ENCODE assay signal across 20 cellular contexts in the genomic region with DNA sequence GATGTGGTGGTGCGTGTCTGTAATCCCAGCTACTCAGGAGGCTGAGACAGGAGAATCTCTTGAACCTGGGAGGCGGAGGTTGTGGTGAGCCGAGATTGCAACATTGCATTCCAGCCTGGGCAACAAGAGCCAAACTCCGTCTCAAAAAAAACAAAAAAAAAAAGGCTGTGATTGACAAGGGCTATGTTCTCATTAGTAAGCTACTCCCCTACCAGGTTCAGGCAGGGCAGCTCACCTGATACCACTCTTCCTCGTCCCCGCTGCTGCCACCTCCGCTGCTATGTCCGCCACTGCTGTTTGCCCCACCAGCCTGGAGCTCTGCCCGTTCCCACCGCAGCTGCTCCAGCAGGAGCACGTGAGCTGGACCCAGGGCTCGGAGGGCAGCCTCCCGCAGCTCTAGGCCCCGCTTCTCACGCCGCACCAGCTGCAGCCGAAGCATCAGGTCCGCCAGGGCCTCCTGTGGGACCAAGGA. TPM values are rescaled to one million over a fixed set of nuclear protein-coding genes. Genes with fewer than 3 reads are reported as not detected.
DNase-seq lines count a peak whose midpoint lies in the region; ATAC-seq and TF ChIP-seq lines count a peak whose summit lies in the region.
"Had no signal": no experiment of that assay in that cellular context is flagged by ENCODE, and none has a peak within 500 bp of the region (broad histone marks: within the 10 kb centered on the region; RNA-seq: fewer than 3 reads in every experiment).

No MANE protein-coding gene starts in this region.

- intact Hi-C loops in MCF 10A (cut with micrococcal nuclease), result no loop called here
- intact Hi-C loops in breast epithelium (cut with DNase I; ENCODE audit: low total_unique reads), result no loop called here
- intact Hi-C loops in PC-9 (cut with micrococcal nuclease; ENCODE audit: unreplicated experiment), result no loop called here

- TF ChIP-seq CTCF in MCF 10A (IDR thresholded peaks at IDR 0.05; ENCODE audit: unreplicated experiment) (no peak), breast epithelium (IDR thresholded peaks at IDR 0.05) (no peak), PC-9 (conservative IDR thresholded peaks at IDR 0.05) (no peak)

- no peak overlapping the region for H3K27ac Mint-ChIP-seq in MCF 10A (ENCODE audit: low read depth, unreplicated experiment)
- no peak overlapping the region for H3K27ac Mint-ChIP-seq in activated naive CD4-positive, alpha-beta T cell treated with anti-CD3 and anti-CD28 coated beads, Interleukin-2, amount 50 U/mL, for 72 hours
- H3K27ac Mint-ChIP-seq: activated naive CD8-positive, alpha-beta T cell treated with anti-CD3 and anti-CD28 coated beads, Interleukin-2, amount 10 ng/mL, durations not matched to agents 7 days and 5 days; activated T-cell treated with anti-CD3 and anti-CD28 coated beads, Interleukin-2, amount 50 U/mL, for 24 hours; immature natural killer cell had no signal

- H3K27me3 ChIP-seq in breast epithelium (no peaks in the 10 kb centered on the region), PC-9 (ENCODE audit: insufficient read depth, low read depth) (no peaks in the 10 kb centered on the region)

- H3K36me3 ChIP-seq in breast epithelium, result no peaks in the 10 kb centered on the region
- H3K36me3 ChIP-seq in PC-9 (ENCODE audit: low read depth), result no peaks in the 10 kb centered on the region

- H2AFZ ChIP-seq in PC-9, result 0 out of 2 replicates have a peak overlapping the region, but pooled peaks have one; percentile 3
- H2AFZ ChIP-seq: parathyroid adenoma had no signal

- no peaks in the 10 kb centered on the region for H3K9me3 Mint-ChIP-seq in MCF 10A (ENCODE audit: unreplicated experiment)
- no peaks in the 10 kb centered on the region for H3K9me3 Mint-ChIP-seq in activated naive CD4-positive, alpha-beta T cell treated with anti-CD3 and anti-CD28 coated beads, Interleukin-2, amount 50 U/mL, for 72 hours
- H3K9me3 Mint-ChIP-seq: activated naive CD8-positive, alpha-beta T cell treated with anti-CD3 and anti-CD28 coated beads, Interleukin-2, amount 10 ng/mL, durations not matched to agents 7 days and 5 days; activated T-cell treated with anti-CD3 and anti-CD28 coated beads, Interleukin-2, amount 50 U/mL, for 24 hours; immature natural killer cell had no signal

- no peaks in the 10 kb centered on the region for H3K27me3 Mint-ChIP-seq in MCF 10A (ENCODE audit: insufficient read depth, unreplicated experiment)
- H3K27me3 Mint-ChIP-seq: activated naive CD8-positive, alpha-beta T cell treated with anti-CD3 and anti-CD28 coated beads, Interleukin-2, amount 10 ng/mL, durations not matched to agents 7 days and 5 days; activated T-cell treated with anti-CD3 and anti-CD28 coated beads, Interleukin-2, amount 50 U/mL, for 24 hours had no signal

- no peaks in the 10 kb centered on the region for H3K4me1 ChIP-seq in breast epithelium
- peaks cover 17% of the 10 kb centered on the region for H3K4me1 ChIP-seq in PC-9 (replicated peaks; ENCODE audit: insufficient read depth)
- H3K4me1 ChIP-seq: parathyroid adenoma had no signal

- peaks cover 8% of the 10 kb centered on the region for H3K36me3 Mint-ChIP-seq in MCF 10A (ENCODE audit: insufficient read depth, unreplicated experiment)
- no peaks in the 10 kb centered on the region for H3K36me3 Mint-ChIP-seq in activated naive CD4-positive, alpha-beta T cell treated with anti-CD3 and anti-CD28 coated beads, Interleukin-2, amount 50 U/mL, for 72 hours
- H3K36me3 Mint-ChIP-seq: activated naive CD8-positive, alpha-beta T cell treated with anti-CD3 and anti-CD28 coated beads, Interleukin-2, amount 10 ng/mL, durations not matched to agents 7 days and 5 days; immature natural killer cell had no signal

- H3K4me3 Mint-ChIP-seq in MCF 10A (ENCODE audit: unreplicated experiment), result no peak overlapping the region
- H3K4me3 Mint-ChIP-seq: activated naive CD8-positive, alpha-beta T cell treated with anti-CD3 and anti-CD28 coated beads, Interleukin-2, amount 10 ng/mL, durations not matched to agents 7 days and 5 days; activated T-cell treated with anti-CD3 and anti-CD28 coated beads, Interleukin-2, amount 50 U/mL, for 24 hours; immature natural killer cell had no signal

- H3K4me2 ChIP-seq in PC-9, result peak overlapping the region; percentile 53
- H3K4me2 ChIP-seq: KMS-11 had no signal

- H3K4me3 ChIP-seq in breast epithelium (no peak overlapping the region), PC-9 (no peak overlapping the region)

- DNase-seq in MCF 10A (ENCODE audit: unreplicated experiment) (peak; percentile 75), breast epithelium (ENCODE audit: low spot score in 2 of 2) (no peak), PC-9 (peak; percentile 77 to 95), left lobe of liver (ENCODE audit: low spot score) (no peak), OCI-M1 (lab: John Stamatoyannopoulos, UW) (no peak), NOMO-1 (lab: John Stamatoyannopoulos, UW; ENCODE audit: unreplicated experiment in 2 of 2) (no peak)
- no peak for DNase-seq in activated naive CD4-positive, alpha-beta T cell treated with anti-CD3 and anti-CD28 coated beads, Interleukin-2, amount 50 U/mL, for 72 hours (ENCODE audit: low spot score in 2 of 2)
- DNase-seq: activated CD4-positive, alpha-beta T cell treated with anti-CD3 and anti-CD28 coated beads for 4 hours; activated naive CD8-positive, alpha-beta T cell treated with anti-CD3 and anti-CD28 coated beads, Interleukin-2, amount 10 ng/mL, durations not matched to agents 7 days and 5 days; activated T-cell treated with anti-CD3 and anti-CD28 coated beads, Interleukin-2, amount 50 U/mL, for 24 hours; cerebellar nuclear complex; COR-L47; GOT3; immature natural killer cell; NCI-H524; stimulated activated CD4-positive, alpha-beta T cell treated with anti-CD3 and anti-CD28 coated beads, Interleukin-15, amount 100 ng/mL, for 24 hours; T-helper 9 cell had no signal

- no peak for TF ChIP-seq POLR2A in breast epithelium (IDR thresholded peaks at IDR 0.05)

- H3K4me1 Mint-ChIP-seq in MCF 10A (ENCODE audit: insufficient read depth, unreplicated experiment), result peaks cover 10% of the 10 kb centered on the region
- H3K4me1 Mint-ChIP-seq: activated naive CD8-positive, alpha-beta T cell treated with anti-CD3 and anti-CD28 coated beads, Interleukin-2, amount 10 ng/mL, durations not matched to agents 7 days and 5 days; immature natural killer cell had no signal

- POLR2A ChIA-PET in MCF 10A (lab: Yijun Ruan, JAX), result interaction anchor here (0.6 to 1.7 kb wide), 8 partner anchors 11 to 763 kb away, joined by 3 to 16 read pairs (median 4); partner anchors contain the start of genes BABAM1 and OCEL1
- POLR2A ChIA-PET in PC-9 (lab: Charles Lee; ENCODE audit: unreplicated experiment), result interaction anchor here (0.6 to 1.2 kb wide), 5 partner anchors 10 to 75 kb away, joined by 3 to 13 read pairs (median 5); partner anchors contain the start of genes BABAM1 and USE1

- H3K9me3 ChIP-seq in breast epithelium (peaks cover 6 to 11% of the 10 kb centered on the region in 2 donors), PC-9 (ENCODE audit: insufficient read depth, low read depth) (no peaks in the 10 kb centered on the region)

- BruUV-seq in MCF 10A (replicated peaks; lab: Mats Ljungman, UMichigan), result no TSS peak
- BruUV-seq in PC-9 (replicated peaks; lab: Mats Ljungman, UMichigan), result no TSS peak

- peaks cover 22% of the 10 kb centered on the region for H3F3A ChIP-seq in PC-9 (ENCODE audit: insufficient read depth, low read depth)

- H3K27ac ChIP-seq in breast epithelium (no peak overlapping the region), PC-9 (peak overlapping the region; percentile 68)
- H3K27ac ChIP-seq: KMS-11, parathyroid adenoma had no signal

- H3K79me2 ChIP-seq in PC-9 (ENCODE audit: low read depth), result no peaks in the 10 kb centered on the region
- H3K79me2 ChIP-seq: parathyroid adenoma had no signal

- H3K9me2 ChIP-seq in PC-9 (ENCODE audit: insufficient read depth), result no peaks in the 10 kb centered on the region

- H4K20me1 ChIP-seq in PC-9 (ENCODE audit: insufficient read depth), result no peaks in the 10 kb centered on the region

- CTCF ChIA-PET in MCF 10A (lab: Yijun Ruan, JAX) (interaction anchor here (0.5 to 1.4 kb wide), 5 partner anchors 8 to 332 kb away, joined by 3 to 5 read pairs (median 4); partner anchors contain the start of gene USHBP1), PC-9 (lab: Charles Lee) (interaction anchor here (0.7 kb wide), 1 partner anchor 54 kb away, joined by 3 read pairs; no protein-coding TSS in a partner anchor)

- ATAC-seq in left lobe of liver (peak; percentile 82), HG02973 (IDR thresholded peaks at IDR 0.05; ENCODE audit: unreplicated experiment) (no peak)
- ATAC-seq in activated naive CD4-positive, alpha-beta T cell treated with anti-CD3 and anti-CD28 coated beads, Interleukin-2, amount 50 U/mL, for 72 hours, result no peak

RNA-seq across cellular contexts. Expression of gene USHBP1, which starts 9.4 kb away (rescaled TPM):
- not detected in 2 replicates for total RNA-seq in MCF 10A (2022)
- 1 to 10 TPM; 5.8 to 8.8 (median 7.0) TPM for total RNA-seq in breast epithelium
- not detected in 2 replicates for total RNA-seq in PC-9 (2021)
- 1.6 TPM for total RNA-seq in left lobe of liver
- under 1 TPM; 0.43 to 0.49 TPM for total RNA-seq in activated naive CD4-positive, alpha-beta T cell treated with anti-CD3 and anti-CD28 coated beads, Interleukin-2, amount 50 U/mL, for 72 hours
- total RNA-seq: activated naive CD8-positive, alpha-beta T cell treated with anti-CD3 and anti-CD28 coated beads, Interleukin-2, amount 10 ng/mL, durations not matched to agents 7 days and 5 days had no signal

RNA-seq across cellular contexts. Expression of gene NR2F6, which starts 9.5 kb away (rescaled TPM):
- total RNA-seq in MCF 10A (2022), result 32.8 and 36.3 TPM in 2 replicates
- 10 to 100 TPM; 23.2 to 52.4 (median 34.7) TPM for total RNA-seq in breast epithelium
- 90.8 and 112 TPM in 2 replicates for total RNA-seq in PC-9 (2021)
- 126 TPM for total RNA-seq in left lobe of liver
- total RNA-seq in activated naive CD4-positive, alpha-beta T cell treated with anti-CD3 and anti-CD28 coated beads, Interleukin-2, amount 50 U/mL, for 72 hours, result 10 to 100 TPM in 1 of 2 donors, 1 to 10 TPM in 1; 5.8 to 12.9 TPM

RNA-seq across cellular contexts. Expression of gene BABAM1, which starts 12.1 kb away (rescaled TPM):
- total RNA-seq in MCF 10A (2022), result 96.1 and 104 TPM in 2 replicates
- 10 to 100 TPM; 48.5 to 65.6 (median 54.1) TPM for total RNA-seq in breast epithelium
- 127 and 152 TPM in 2 replicates for total RNA-seq in PC-9 (2021)
- total RNA-seq in left lobe of liver, result 41.0 TPM
- total RNA-seq in activated naive CD4-positive, alpha-beta T cell treated with anti-CD3 and anti-CD28 coated beads, Interleukin-2, amount 50 U/mL, for 72 hours, result 100 to 1,000 TPM; 115 to 125 TPM

RNA-seq across cellular contexts. Expression of gene ANKLE1, which starts 26.5 kb away (rescaled TPM):
- total RNA-seq in MCF 10A (2022) (0.16 and 1.0 TPM in 2 replicates), breast epithelium (1 to 10 TPM in 2 of 3 donors, under 1 TPM in 1; 0.96 to 1.6 (median 1.0) TPM), PC-9 (2021) (0.65 and 1.2 TPM in 2 replicates), left lobe of liver (0.48 TPM)
- total RNA-seq in activated naive CD4-positive, alpha-beta T cell treated with anti-CD3 and anti-CD28 coated beads, Interleukin-2, amount 50 U/mL, for 72 hours, result 10 to 100 TPM in 1 of 2 donors, 1 to 10 TPM in 1; 8.4 to 13.7 TPM

RNA-seq across cellular contexts. Expression of gene OCEL1, which starts 29.2 kb away (rescaled TPM):
- total RNA-seq in MCF 10A (2022) (13.7 and 14.3 TPM in 2 replicates), breast epithelium (10 to 100 TPM in 1 of 3 donors, 1 to 10 TPM in 2; 8.8 to 13.8 (median 9.4) TPM), PC-9 (2021) (30.6 and 34.5 TPM in 2 replicates), left lobe of liver (63.0 TPM)
- total RNA-seq in activated naive CD4-positive, alpha-beta T cell treated with anti-CD3 and anti-CD28 coated beads, Interleukin-2, amount 50 U/mL, for 72 hours, result 10 to 100 TPM; 14.3 to 17.1 TPM

Comparison
In these comparisons a context has a peak if more than half of its experiments do, and no peak if none do; other contexts are left out.
1. DNase-seq: peak in MCF 10A (single experiment) and PC-9 (2 of 2); none in breast epithelium (0 of 2), left lobe of liver (single experiment), OCI-M1 (single experiment), activated naive CD4-positive, alpha-beta T cell treated with anti-CD3 and anti-CD28 coated beads, Interleukin-2, amount 50 U/mL, for 72 hours (0 of 2) and NOMO-1 (0 of 2).